Comparison of ENCODE assay signal across 17 cellular contexts in the genomic region with DNA sequence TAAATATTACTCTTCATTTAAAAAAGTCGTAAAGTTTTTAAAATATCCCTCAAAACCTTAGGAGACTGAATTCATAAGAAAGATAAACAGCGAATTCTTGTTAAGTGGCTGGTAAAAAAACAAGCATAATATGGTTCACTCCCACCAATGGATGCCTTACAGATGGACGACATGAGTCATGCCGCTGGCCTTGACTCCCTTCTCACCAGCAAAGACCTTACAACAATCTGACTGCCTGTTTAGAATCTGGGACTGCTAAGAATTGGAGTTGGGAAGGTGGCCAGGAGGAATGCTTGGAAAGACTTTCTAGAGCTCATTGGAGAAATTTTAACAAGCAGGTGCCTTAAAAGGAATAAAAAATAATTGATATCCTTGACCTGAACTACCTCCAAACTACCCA.
"Had no signal": no experiment of that assay in that cellular context is flagged by ENCODE, and none has a peak within 500 bp of the region (broad histone marks: within the 10 kb centered on the region; RNA-seq: fewer than 3 reads in every experiment).

No MANE protein-coding gene starts in this region.

- H3K4me1 Mint-ChIP-seq: activated B cell treated with CpG ODN at 0.5 μM for 24 hours; activated CD4-positive, alpha-beta T cell treated with anti-CD3 and anti-CD28 coated beads, Interleukin-2, amount 10 ng/mL, durations not matched to agents 24 days and 14 days; activated naive CD4-positive, alpha-beta T cell treated with anti-CD3 and anti-CD28 coated beads, Interleukin-2, amount 10 ng/mL, durations not matched to agents 7 days and 5 days; activated T-helper 17 cell treated with anti-CD3 and anti-CD28 coated beads, Interleukin-2, amount 50 U/mL, for 72 hours; central memory CD8-positive, alpha-beta T cell; natural killer cell; stimulated activated naive CD8-positive, alpha-beta T cell treated with anti-CD3 and anti-CD28 coated beads, Interleukin-15, amount 100 ng/mL, for 72 hours had no signal

- H3K4me3 Mint-ChIP-seq: activated B cell treated with CpG ODN at 0.5 μM for 24 hours; activated CD4-positive, alpha-beta T cell treated with anti-CD3 and anti-CD28 coated beads, Interleukin-2, amount 10 ng/mL, durations not matched to agents 24 days and 14 days; activated naive CD4-positive, alpha-beta T cell treated with anti-CD3 and anti-CD28 coated beads, Interleukin-2, amount 10 ng/mL, durations not matched to agents 7 days and 5 days; activated T-helper 17 cell treated with anti-CD3 and anti-CD28 coated beads, Interleukin-2, amount 50 U/mL, for 72 hours; brain; central memory CD8-positive, alpha-beta T cell; natural killer cell; stimulated activated naive CD8-positive, alpha-beta T cell treated with anti-CD3 and anti-CD28 coated beads, Interleukin-15, amount 100 ng/mL, for 72 hours; T-helper 1 cell treated with Interleukin-12 subunit alpha and Interleukin-12 subunit beta and Interleukin-4 antibody, amounts not matched to agents 30 μg/mL and 1 μg/mL, for 36 hours had no signal

- DNase-seq: activated B cell treated with CpG ODN at 0.5 μM for 24 hours; activated CD4-positive, alpha-beta T cell treated with anti-CD3 and anti-CD28 coated beads, Interleukin-2, amount 10 ng/mL, durations not matched to agents 24 days and 14 days; activated naive CD4-positive, alpha-beta T cell treated with anti-CD3 and anti-CD28 coated beads, Interleukin-2, amount 10 ng/mL, durations not matched to agents 7 days and 5 days; activated T-cell treated with anti-CD3 and anti-CD28 coated beads for 4 hours; effector memory CD4-positive, alpha-beta T cell; erythroblast; foreskin fibroblast; mammary epithelial cell; natural killer cell; stimulated activated CD4-positive, alpha-beta T cell treated with anti-CD3 and anti-CD28 coated beads, Interleukin-2, amount 100 ng/mL, for 24 hours; stimulated activated naive CD8-positive, alpha-beta T cell treated with anti-CD3 and anti-CD28 coated beads, Interleukin-15, amount 100 ng/mL, for 72 hours; tibial artery had no signal

- H3K36me3 Mint-ChIP-seq: activated naive CD4-positive, alpha-beta T cell treated with anti-CD3 and anti-CD28 coated beads, Interleukin-2, amount 10 ng/mL, durations not matched to agents 7 days and 5 days; brain; natural killer cell had no signal

- H3K9me3 Mint-ChIP-seq: activated B cell treated with CpG ODN at 0.5 μM for 24 hours; activated CD4-positive, alpha-beta T cell treated with anti-CD3 and anti-CD28 coated beads, Interleukin-2, amount 10 ng/mL, durations not matched to agents 24 days and 14 days; activated naive CD4-positive, alpha-beta T cell treated with anti-CD3 and anti-CD28 coated beads, Interleukin-2, amount 10 ng/mL, durations not matched to agents 7 days and 5 days; activated T-helper 17 cell treated with anti-CD3 and anti-CD28 coated beads, Interleukin-2, amount 50 U/mL, for 72 hours; central memory CD8-positive, alpha-beta T cell; natural killer cell; stimulated activated naive CD8-positive, alpha-beta T cell treated with anti-CD3 and anti-CD28 coated beads, Interleukin-15, amount 100 ng/mL, for 72 hours; T-helper 1 cell treated with Interleukin-12 subunit alpha and Interleukin-12 subunit beta and Interleukin-4 antibody, amounts not matched to agents 30 μg/mL and 1 μg/mL, for 36 hours had no signal

- H3K36me3 ChIP-seq: prostate gland, tibial artery had no signal

- H3K27me3 ChIP-seq: tibial artery had no signal

- H3K27me3 Mint-ChIP-seq: activated B cell treated with CpG ODN at 0.5 μM for 24 hours; activated CD4-positive, alpha-beta T cell treated with anti-CD3 and anti-CD28 coated beads, Interleukin-2, amount 10 ng/mL, durations not matched to agents 24 days and 14 days; activated naive CD4-positive, alpha-beta T cell treated with anti-CD3 and anti-CD28 coated beads, Interleukin-2, amount 10 ng/mL, durations not matched to agents 7 days and 5 days; activated T-helper 17 cell treated with anti-CD3 and anti-CD28 coated beads, Interleukin-2, amount 50 U/mL, for 72 hours; brain; stimulated activated naive CD8-positive, alpha-beta T cell treated with anti-CD3 and anti-CD28 coated beads, Interleukin-15, amount 100 ng/mL, for 72 hours had no signal

- H3K4me3 ChIP-seq: prostate gland, tibial artery had no signal

- H3K27ac Mint-ChIP-seq: activated B cell treated with CpG ODN at 0.5 μM for 24 hours; activated CD4-positive, alpha-beta T cell treated with anti-CD3 and anti-CD28 coated beads, Interleukin-2, amount 10 ng/mL, durations not matched to agents 24 days and 14 days; activated naive CD4-positive, alpha-beta T cell treated with anti-CD3 and anti-CD28 coated beads, Interleukin-2, amount 10 ng/mL, durations not matched to agents 7 days and 5 days; activated T-helper 17 cell treated with anti-CD3 and anti-CD28 coated beads, Interleukin-2, amount 50 U/mL, for 72 hours; natural killer cell; T-helper 1 cell treated with Interleukin-12 subunit alpha and Interleukin-12 subunit beta and Interleukin-4 antibody, amounts not matched to agents 30 μg/mL and 1 μg/mL, for 36 hours had no signal

- H3K4me1 ChIP-seq: tibial artery had no signal

- H3K27ac ChIP-seq: tibial artery had no signal
